ENCODE assay signal across 2 cellular contexts in genomic region chr19:10725415-10725814, GRCh38.
TF ChIP-seq lines count a peak whose summit lies in the region.

No MANE protein-coding gene starts in this region.

TF ChIP-seq in HepG2, 621 proteins besides CTCF, POLR2A, EP300 and RAD21:
- TF ChIP-seq HHEX (CRISPR knock-in tag; IDR thresholded peaks at IDR 0.05), result no peak
- TF ChIP-seq ZNF629 (CRISPR knock-in tag; conservative IDR thresholded peaks at IDR 0.05), result peak; percentile 92

TF ChIP-seq in K562, 482 proteins besides CTCF, POLR2A, EP300 and RAD21:
- TF ChIP-seq ZNF586 (CRISPR knock-in tag; conservative IDR thresholded peaks at IDR 0.05), result no peak
- no peak for TF ChIP-seq JUNB (CRISPR knock-in tag; conservative IDR thresholded peaks at IDR 0.05)
- TF ChIP-seq ZNF134 (CRISPR knock-in tag; conservative IDR thresholded peaks at IDR 0.05), result peak; percentile 39; the same call in 1 of the 2 replicates
- TF ChIP-seq EGR1 (conservative IDR thresholded peaks at IDR 0.05), result no peak
- TF ChIP-seq TFAM (CRISPR knock-in tag; conservative IDR thresholded peaks at IDR 0.05), result no peak
- no peak for TF ChIP-seq UBTF (IDR thresholded peaks at IDR 0.05; ENCODE audit: borderline replicate concordance in 1 of 2, low read depth in 2 of 2, low read length in 2 of 2)
- TF ChIP-seq HDAC2 (IDR thresholded peaks at IDR 0.05), result peak; percentile 59; the same call in 1 of the 2 replicates
- TF ChIP-seq RBM25 (IDR thresholded peaks at IDR 0.05; ENCODE audit: low read depth, low read length, severe bottlenecking), result peak; percentile 81
- no peak for TF ChIP-seq ZNF518B (CRISPR knock-in tag; IDR thresholded peaks at IDR 0.05)
- TF ChIP-seq CBX8 (IDR thresholded peaks at IDR 0.05; ENCODE audit: borderline replicate concordance, extremely low read depth, low read depth, low read length, poor library complexity, severe bottlenecking), result no peak
- TF ChIP-seq ZFP91 (CRISPR knock-in tag; IDR thresholded peaks at IDR 0.05), result no peak
- peak; percentile 49; the same call in 1 of the 2 replicates for TF ChIP-seq ADNP (tag; IDR thresholded peaks at IDR 0.05)
- no peak for TF ChIP-seq ZNF785 (CRISPR knock-in tag; IDR thresholded peaks at IDR 0.05)
- TF ChIP-seq EZH2 (IDR thresholded peaks at IDR 0.05; ENCODE audit: borderline replicate concordance, low read depth, low read length), result no peak
- TF ChIP-seq ZNF121 (CRISPR knock-in tag; conservative IDR thresholded peaks at IDR 0.05), result 0 out of 2 replicates have a peak, but pooled peaks have one; percentile 9
- peak in 1 of 2 experiments; percentile 54; a peak in 1 of 4 replicates for TF ChIP-seq KDM1A (IDR thresholded peaks at IDR 0.05)
- TF ChIP-seq ZBTB11 (CRISPR knock-in tag; IDR thresholded peaks at IDR 0.05), result no peak
- peak; percentile 92 for TF ChIP-seq BCOR (IDR thresholded peaks at IDR 0.05)
